Comparison of ENCODE assay signal across 8 cellular contexts in genomic region chr19:7944177-7944761, GRCh38. TPM values are rescaled to one million over a fixed set of nuclear protein-coding genes. Genes with fewer than 3 reads are reported as not detected.
DNase-seq lines count a peak whose midpoint lies in the region; ATAC-seq and TF ChIP-seq lines count a peak whose summit lies in the region.

No MANE protein-coding gene starts in this region.

- CTCF ChIA-PET in AG04449 (lab: Yijun Ruan, JAX): interaction anchor here (0.7 to 6.0 kb wide), 40 partner anchors 9 to 397 kb away, joined by 3 to 160 read pairs (median 7); partner anchors contain the start of genes CTXN1, ELAVL1, MAP2K7 and SNAPC2

- H3K27me3 ChIP-seq in liver (ENCODE audit: control insufficient read depth in 4 of 4, insufficient read depth in 4 of 4, low read length in 3 of 4): no peaks in the 10 kb centered on the region

- no peaks in the 10 kb centered on the region for H3K27me3 Mint-ChIP-seq in activated CD4-positive, alpha-beta T cell treated with anti-CD3 and anti-CD28 coated beads, Interleukin-2, amount 10 ng/mL, durations not matched to agents 24 days and 14 days

- peaks cover 3 to 23% (median 11%) of the 10 kb centered on the region in 4 donors for H3K4me1 ChIP-seq in liver (ENCODE audit: control insufficient read depth in 4 of 4, insufficient read depth in 4 of 4, low read length in 3 of 4)

- peak overlapping the region; percentile 77 to 95 for H3K27ac ChIP-seq in liver (ENCODE audit: low read depth in 1 of 2, low read length in 2 of 2)

- POLR2A ChIA-PET in AG04449 (lab: Yijun Ruan, JAX): interaction anchor here (0.6 to 2.2 kb wide), 9 partner anchors 8 to 61 kb away, joined by 3 to 10 read pairs (median 4); partner anchors contain the start of genes ELAVL1 and SNAPC2

- peaks cover 14% of the 10 kb centered on the region for H3K36me3 Mint-ChIP-seq in activated CD4-positive, alpha-beta T cell treated with anti-CD3 and anti-CD28 coated beads, Interleukin-2, amount 10 ng/mL, durations not matched to agents 24 days and 14 days (ENCODE audit: low read depth)

- ATAC-seq in GM18870 (IDR thresholded peaks at IDR 0.05; ENCODE audit: unreplicated experiment) (peak; percentile 23), HG03469 (IDR thresholded peaks at IDR 0.05; ENCODE audit: unreplicated experiment) (peak; percentile 7)

- WGBS in liver: 26% methylated on average over 18 of the region's 18 CpGs

- H3K9ac ChIP-seq in liver (ENCODE audit: low read depth in 1 of 2, low read length in 2 of 2): peak overlapping the region; percentile 17 to 57

- TF ChIP-seq RAD21 in liver (IDR thresholded peaks at IDR 0.05): peak; percentile 87 to 90

- intact Hi-C loops in activated CD4-positive, alpha-beta T cell treated with anti-CD3 and anti-CD28 coated beads, Interleukin-2, amount 10 ng/mL, durations not matched to agents 24 days and 14 days (cut with micrococcal nuclease): loop anchor here (1.0 to 10.0 kb wide), 5 partner anchors 58 to 1207 kb away; partner anchors contain the start of genes GPR108 and TRIP10

- TF ChIP-seq CTCF in AG04449 (IDR thresholded peaks at IDR 0.05; ENCODE audit: insufficient read depth, low read length, missing control alignments) (peak; percentile 70), liver (IDR thresholded peaks at IDR 0.05; ENCODE audit: low read depth, low read length, missing input control) (peak; percentile 81)

- peaks cover 3 to 12% (median 7%) of the 10 kb centered on the region in 4 donors for H3K36me3 ChIP-seq in liver (ENCODE audit: control insufficient read depth in 4 of 4, insufficient read depth in 3 of 4, low read depth in 1 of 4, low read length in 3 of 4)

- H3K4me3 ChIP-seq in AG04449 (ENCODE audit: low read depth, low read length) (peak overlapping the region; percentile 60), liver (ENCODE audit: low read depth in 1 of 3, low read length in 3 of 3) (peak overlapping the region; percentile 44 to 73 (median 67))

- H3K27ac Mint-ChIP-seq in activated CD4-positive, alpha-beta T cell treated with anti-CD3 and anti-CD28 coated beads, Interleukin-2, amount 10 ng/mL, durations not matched to agents 24 days and 14 days: peak overlapping the region; percentile 98

- no peaks in the 10 kb centered on the region for H3K9me3 ChIP-seq in liver (ENCODE audit: control insufficient read depth in 4 of 4, low read length in 3 of 4)

- H3K9me3 Mint-ChIP-seq in activated CD4-positive, alpha-beta T cell treated with anti-CD3 and anti-CD28 coated beads, Interleukin-2, amount 10 ng/mL, durations not matched to agents 24 days and 14 days: no peaks in the 10 kb centered on the region

- H3K4me1 Mint-ChIP-seq in activated CD4-positive, alpha-beta T cell treated with anti-CD3 and anti-CD28 coated beads, Interleukin-2, amount 10 ng/mL, durations not matched to agents 24 days and 14 days: peaks cover 22% of the 10 kb centered on the region

- DNase-seq in AG04449 (ENCODE audit: low read depth, low spot score) (peak; percentile 65), NCI-H524 (lab: John Stamatoyannopoulos, UW) (peak; percentile 87 to 95), dermis blood vessel endothelial cell (peak; percentile 92)
- DNase-seq in activated CD4-positive, alpha-beta T cell treated with anti-CD3 and anti-CD28 coated beads, Interleukin-2, amount 10 ng/mL, durations not matched to agents 24 days and 14 days: peak; percentile 96
- DNase-seq in stimulated activated CD4-positive, alpha-beta T cell treated with anti-CD3 and anti-CD28 coated beads, Interleukin-4, amount 100 ng/mL, for 24 hours: peak; percentile 90

- peak overlapping the region; percentile 98 for H3K4me3 Mint-ChIP-seq in activated CD4-positive, alpha-beta T cell treated with anti-CD3 and anti-CD28 coated beads, Interleukin-2, amount 10 ng/mL, durations not matched to agents 24 days and 14 days

TF ChIP-seq in liver, 16 proteins besides CTCF, POLR2A, EP300 and RAD21:
- TF ChIP-seq EGR1 (IDR thresholded peaks at IDR 0.05; ENCODE audit: low read depth in 2 of 2) (no peak), REST (IDR thresholded peaks at IDR 0.05) (peak; percentile 96), ATF3 (IDR thresholded peaks at IDR 0.05) (peak; percentile 35), MAX (IDR thresholded peaks at IDR 0.05) (peak; percentile 4), TAF1 (conservative IDR thresholded peaks at IDR 0.05) (peak; percentile 7)

RNA-seq across cellular contexts. Expression of gene TIMM44, which starts 0.8 kb away (rescaled TPM):
- 110 and 111 TPM in 2 replicates for total RNA-seq in activated CD4-positive, alpha-beta T cell treated with anti-CD3 and anti-CD28 coated beads, Interleukin-2, amount 10 ng/mL, durations not matched to agents 24 days and 14 days
- total RNA-seq in dermis blood vessel endothelial cell (44.0 and 53.4 TPM in 2 replicates), liver (10 to 100 TPM; 21.1 to 35.8 TPM)
- polyA plus RNA-seq in liver: 10 to 100 TPM; 17.7 to 32.2 TPM

RNA-seq across cellular contexts. Expression of gene CTXN1, which starts 18.3 kb away (rescaled TPM):
- 1.8 and 2.0 TPM in 2 replicates for total RNA-seq in activated CD4-positive, alpha-beta T cell treated with anti-CD3 and anti-CD28 coated beads, Interleukin-2, amount 10 ng/mL, durations not matched to agents 24 days and 14 days
- 4.6 and 4.9 TPM in 2 replicates for total RNA-seq in dermis blood vessel endothelial cell
- under 1 TPM; 0.08 to 0.14 TPM for total RNA-seq in liver
- polyA plus RNA-seq in liver: under 1 TPM in 1 of 2 donors, not detected in 1; 0.07 TPM

RNA-seq across cellular contexts. Expression of gene SNAPC2, which starts 24.1 kb away (rescaled TPM):
- total RNA-seq in activated CD4-positive, alpha-beta T cell treated with anti-CD3 and anti-CD28 coated beads, Interleukin-2, amount 10 ng/mL, durations not matched to agents 24 days and 14 days: 21.8 and 23.2 TPM in 2 replicates
- 14.1 and 14.3 TPM in 2 replicates for total RNA-seq in dermis blood vessel endothelial cell
- 1 to 10 TPM; 2.8 to 3.5 TPM for total RNA-seq in liver
- polyA plus RNA-seq in liver: 1 to 10 TPM; 3.0 to 7.1 TPM

RNA-seq across cellular contexts. Expression of gene TGFBR3L, which starts 29.6 kb away (rescaled TPM):
- 5.3 and 8.5 TPM in 2 replicates for total RNA-seq in activated CD4-positive, alpha-beta T cell treated with anti-CD3 and anti-CD28 coated beads, Interleukin-2, amount 10 ng/mL, durations not matched to agents 24 days and 14 days
- total RNA-seq in dermis blood vessel endothelial cell (0.19 TPM in 1 of 2 replicates, not detected in the other), liver (1 to 10 TPM in 1 of 2 donors, not detected in 1; 2.5 TPM)
- polyA plus RNA-seq in liver: under 1 TPM; 0.32 to 0.36 TPM

RNA-seq across cellular contexts. Expression of gene MAP2K7, which starts 40.6 kb away (rescaled TPM):
- 46.7 and 47.6 TPM in 2 replicates for total RNA-seq in activated CD4-positive, alpha-beta T cell treated with anti-CD3 and anti-CD28 coated beads, Interleukin-2, amount 10 ng/mL, durations not matched to agents 24 days and 14 days
- total RNA-seq in dermis blood vessel endothelial cell: 10.4 and 18.8 TPM in 2 replicates
- total RNA-seq in liver: 10 to 100 TPM in 1 of 2 donors, 1 to 10 TPM in 1; 9.4 to 11.7 TPM
- 1 to 10 TPM; 3.0 to 9.7 TPM for polyA plus RNA-seq in liver

Comparison
In these comparisons a context has a peak if more than half of its experiments do, and no peak if none do; other contexts are left out.
1. Peak in every context shown above with its lines: DNase-seq, ATAC-seq, H3K4me3 ChIP-seq and H3K27ac ChIP-seq.